1 cellular context compared by ENCODE assay signal in genomic region chr14:21267886-21268611, GRCh38.
TF ChIP-seq lines count a peak whose summit lies in the region.

No MANE protein-coding gene starts in this region.

TF ChIP-seq in K562, 482 proteins besides CTCF, POLR2A, EP300 and RAD21 (continued from another document):
- TF ChIP-seq MNT (conservative IDR thresholded peaks at IDR 0.05) (0 out of 4 replicates have a peak, but pooled peaks of 1 of the 2 experiments have one; percentile 13), RBFOX2 (IDR thresholded peaks at IDR 0.05; ENCODE audit: low read depth, low read length) (peak; percentile 12), CBFA2T2 (conservative IDR thresholded peaks at IDR 0.05) (no peak), PHB (CRISPR knock-in tag; IDR thresholded peaks at IDR 0.05) (no peak)
